In genomic region chr14:73759714-73760597, GRCh38 we compare ENCODE assay signal across 8 cellular contexts. TPM values are rescaled to one million over a fixed set of nuclear protein-coding genes. Genes with fewer than 3 reads are reported as not detected.
DNase-seq lines count a peak whose midpoint lies in the region; ATAC-seq and TF ChIP-seq lines count a peak whose summit lies in the region.

No MANE protein-coding gene starts in this region.

- peak overlapping the region; percentile 98 for H3K27ac Mint-ChIP-seq in activated T-cell treated with anti-CD3 and anti-CD28 coated beads, Interleukin-2, amount 50 U/mL, for 24 hours

- POLR2A ChIA-PET in PC-3 (lab: Charles Lee; ENCODE audit: unreplicated experiment), result interaction anchor here (0.5 to 0.8 kb wide), 7 partner anchors 19 to 1012 kb away, joined by 3 to 32 read pairs (median 7); no protein-coding TSS in a partner anchor

- no peaks in the 10 kb centered on the region for H3K9me3 ChIP-seq in DND-41 (ENCODE audit: insufficient read depth, low read length, severe bottlenecking)
- no peaks in the 10 kb centered on the region for H3K9me3 ChIP-seq in PC-3 (ENCODE audit: low read length)
- H3K9me3 ChIP-seq in muscle layer of colon (ENCODE audit: low read length), result no peaks in the 10 kb centered on the region

- in situ Hi-C loops in KBM-7 (cut with MboI; ENCODE audit: low pct_unique_long_range_greater_than_20kb, low sequenced_read_pairs), result no loop called here

- peak overlapping the region; percentile 89 for H2AFZ ChIP-seq in DND-41 (ENCODE audit: low read depth, low read length)
- peak overlapping the region; percentile 42 for H2AFZ ChIP-seq in PC-3 (ENCODE audit: low read length)

- H3K27ac ChIP-seq in DND-41 (ENCODE audit: low read length) (peak overlapping the region; percentile 88), PC-3 (ENCODE audit: low read length) (peak overlapping the region; percentile 67), muscle layer of colon (ENCODE audit: low read depth, low read length) (peak overlapping the region; percentile 75)

- H3K27me3 ChIP-seq in DND-41 (ENCODE audit: insufficient read depth, low read length, poor library complexity), result no peaks in the 10 kb centered on the region
- H3K27me3 ChIP-seq in PC-3 (ENCODE audit: low read length), result no peaks in the 10 kb centered on the region
- H3K27me3 ChIP-seq in muscle layer of colon (ENCODE audit: control insufficient read depth in 1 of 2, insufficient read depth in 2 of 2, low read length in 2 of 2), result no peaks in the 10 kb centered on the region

- no TSS peak for BruUV-seq in PC-3 (replicated peaks; lab: Mats Ljungman, UMichigan)

- H3K36me3 ChIP-seq in DND-41 (ENCODE audit: insufficient read depth, low read length) (no peaks in the 10 kb centered on the region; the same call in 1 of the 2 replicates), PC-3 (ENCODE audit: low read depth, low read length) (no peaks in the 10 kb centered on the region), muscle layer of colon (ENCODE audit: insufficient read depth, low read length) (no peaks in the 10 kb centered on the region)

- peaks cover 45% of the 10 kb centered on the region for H3K36me3 Mint-ChIP-seq in activated T-cell treated with anti-CD3 and anti-CD28 coated beads, Interleukin-2, amount 50 U/mL, for 24 hours (ENCODE audit: low read depth)

- peaks cover 6% of the 10 kb centered on the region for H3F3A ChIP-seq in PC-3 (ENCODE audit: low read length, unreplicated experiment)

- peak overlapping the region; percentile 36 to 93 for H3K4me3 ChIP-seq in DND-41 (ENCODE audit: low read depth in 1 of 2, low read length in 2 of 2)
- H3K4me3 ChIP-seq in PC-3 (ENCODE audit: low read length), result peak overlapping the region; percentile 93
- H3K4me3 ChIP-seq in muscle layer of colon (ENCODE audit: low read depth in 1 of 2, low read length in 2 of 2), result peak overlapping the region; percentile 41 to 63

- intact Hi-C loops in PC-3 (cut with micrococcal nuclease), result loop anchor here (1.0 to 2.0 kb wide), 3 partner anchors 25 to 65 kb away; no protein-coding TSS in a partner anchor

- peak overlapping the region; percentile 85 for H3K9ac ChIP-seq in DND-41 (ENCODE audit: low read depth, low read length)
- peak overlapping the region; percentile 73 for H3K9ac ChIP-seq in PC-3 (ENCODE audit: low read length)
- H3K9ac ChIP-seq in muscle layer of colon (ENCODE audit: low read length), result peak overlapping the region; percentile 93

- CTCF ChIA-PET in PC-3 (lab: Charles Lee), result interaction anchor here (0.6 to 1.5 kb wide), 5 partner anchors 19 to 108 kb away, joined by 3 to 9 read pairs (median 8); no protein-coding TSS in a partner anchor

- H3K4me2 ChIP-seq in DND-41 (ENCODE audit: insufficient read depth, low read length) (peak overlapping the region; percentile 95), PC-3 (ENCODE audit: low read length) (peak overlapping the region; percentile 98)

- H3K9me3 Mint-ChIP-seq in activated T-cell treated with anti-CD3 and anti-CD28 coated beads, Interleukin-2, amount 50 U/mL, for 24 hours, result no peaks in the 10 kb centered on the region

- H3K79me2 ChIP-seq in DND-41 (ENCODE audit: insufficient read depth, low read length) (peaks cover 79% of the 10 kb centered on the region), PC-3 (ENCODE audit: low read length) (peaks cover 90% of the 10 kb centered on the region)

- no peaks in the 10 kb centered on the region for H3K9me2 ChIP-seq in PC-3 (replicated peaks; ENCODE audit: low read length)

- H4K20me1 ChIP-seq in DND-41 (ENCODE audit: insufficient read depth, low read length), result peaks cover 79% of the 10 kb centered on the region
- H4K20me1 ChIP-seq in PC-3 (ENCODE audit: low read length), result peaks cover 19% of the 10 kb centered on the region

- H3K4me1 Mint-ChIP-seq in activated T-cell treated with anti-CD3 and anti-CD28 coated beads, Interleukin-2, amount 50 U/mL, for 24 hours (ENCODE audit: low read depth), result peaks cover 79% of the 10 kb centered on the region

- H3K4me3 Mint-ChIP-seq in activated T-cell treated with anti-CD3 and anti-CD28 coated beads, Interleukin-2, amount 50 U/mL, for 24 hours, result peak overlapping the region; percentile 87

- ATAC-seq in DND-41 (ENCODE audit: insufficient read depth, low read depth) (peak; percentile 88), GM21723 (IDR thresholded peaks at IDR 0.05; ENCODE audit: unreplicated experiment) (peak; percentile 53), PC-3 (peak; percentile 71)

- TF ChIP-seq CTCF in DND-41 (IDR thresholded peaks at IDR 0.05; ENCODE audit: borderline replicate concordance, extremely low read depth, low read length, poor library complexity, severe bottlenecking), result peak; percentile 17
- no peak for TF ChIP-seq CTCF in PC-3 (conservative IDR thresholded peaks at IDR 0.05; ENCODE audit: low read depth, low read length)

- peak; percentile 94 for TF ChIP-seq POLR2A in erythroblast (IDR thresholded peaks at IDR 0.05; ENCODE audit: low read length)

- H3K27me3 Mint-ChIP-seq in activated T-cell treated with anti-CD3 and anti-CD28 coated beads, Interleukin-2, amount 50 U/mL, for 24 hours, result no peaks in the 10 kb centered on the region

- DNase-seq in DND-41 (peak; percentile 94), KBM-7 (peak; percentile 99), PC-3 (peak; percentile 98), erythroblast (lab: John Stamatoyannopoulos, UW) (peak; percentile 96 to 98)
- peak; percentile 97 for DNase-seq in activated T-cell treated with anti-CD3 and anti-CD28 coated beads, Interleukin-2, amount 50 U/mL, for 24 hours
- peak; percentile 98 for DNase-seq in stimulated activated CD8-positive, alpha-beta memory T cell treated with anti-CD3 and anti-CD28 coated beads, Interleukin-4, amount 100 ng/mL, for 48 hours

- H3K4me1 ChIP-seq in DND-41 (ENCODE audit: insufficient read depth, low read length) (peaks cover 54% of the 10 kb centered on the region), PC-3 (ENCODE audit: insufficient read depth, low read length) (peaks cover 57% of the 10 kb centered on the region), muscle layer of colon (ENCODE audit: insufficient read depth, low read length) (peaks cover 82% of the 10 kb centered on the region)

RNA-seq across cellular contexts. Expression of gene PNMA1, which starts 45.8 kb away (rescaled TPM):
- 30.8 and 36.7 TPM in 2 replicates for total RNA-seq in PC-3 (2014; rRNA removed)

Comparison
In these comparisons a context has a peak if more than half of its experiments do, and no peak if none do; other contexts are left out.
1. Peak in every context shown above with its lines: DNase-seq, ATAC-seq, H3K4me3 ChIP-seq and H3K27ac ChIP-seq.